In the genomic region with DNA sequence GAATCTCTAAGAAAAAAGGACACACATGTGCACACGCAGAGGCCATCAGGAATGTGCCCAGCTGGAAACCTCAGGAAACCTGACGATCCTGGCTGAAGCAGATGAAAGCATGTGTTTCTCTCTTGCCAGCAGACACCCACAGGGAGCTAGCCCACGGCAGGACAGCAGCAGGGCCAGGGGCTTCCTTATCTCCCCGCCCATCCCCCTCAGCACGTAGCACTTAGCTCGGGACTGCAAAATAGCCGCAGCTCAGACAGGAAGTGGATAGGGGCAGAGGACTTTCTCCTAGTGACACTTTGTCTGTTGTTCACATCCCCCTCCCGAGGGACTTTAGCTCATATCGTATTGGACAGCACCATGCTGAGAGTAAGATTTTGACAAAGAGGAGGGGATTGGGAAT, we compare ENCODE assay signal across 9 cellular contexts.
DNase-seq lines count a peak whose midpoint lies in the region; ATAC-seq and TF ChIP-seq lines count a peak whose summit lies in the region.
"Had no signal": no experiment of that assay in that cellular context is flagged by ENCODE, and none has a peak within 500 bp of the region (broad histone marks: within the 10 kb centered on the region; RNA-seq: fewer than 3 reads in every experiment).

No MANE protein-coding gene starts in this region.

- H3K36me3 Mint-ChIP-seq in activated naive CD4-positive, alpha-beta T cell treated with anti-CD3 and anti-CD28 coated beads, Interleukin-2, amount 10 ng/mL, durations not matched to agents 7 days and 5 days = peaks cover 63% of the 10 kb centered on the region
- peaks cover 20% of the 10 kb centered on the region for H3K36me3 Mint-ChIP-seq in T-helper 17 cell (ENCODE audit: low read depth)

- H3K27me3 Mint-ChIP-seq in activated naive CD4-positive, alpha-beta T cell treated with anti-CD3 and anti-CD28 coated beads, Interleukin-2, amount 10 ng/mL, durations not matched to agents 7 days and 5 days = no peaks in the 10 kb centered on the region
- no peaks in the 10 kb centered on the region for H3K27me3 Mint-ChIP-seq in T-helper 17 cell

- H3K9me3 Mint-ChIP-seq in activated naive CD4-positive, alpha-beta T cell treated with anti-CD3 and anti-CD28 coated beads, Interleukin-2, amount 10 ng/mL, durations not matched to agents 7 days and 5 days = peaks cover 4% of the 10 kb centered on the region

- no peak for TF ChIP-seq EP300 in tibial nerve (IDR thresholded peaks at IDR 0.05)

- 40 to 42% methylated on average over 9 of the region's 9 CpGs for WGBS in heart right ventricle, 2 donors
- 33 to 35% methylated on average over 9 of the region's 9 CpGs for WGBS in tibial nerve, 2 donors

- CTCF ChIA-PET in activated naive CD4-positive, alpha-beta T cell treated with anti-CD3 and anti-CD28 coated beads, Interleukin-2, amount 10 ng/mL, durations not matched to agents 7 days and 5 days (lab: Charles Lee) = interaction anchor here (0.9 to 17.4 kb wide), 7 partner anchors 11 to 155 kb away, joined by 3 to 288 read pairs (median 6); a partner anchor contains a TSS

- DNase-seq in activated naive CD4-positive, alpha-beta T cell treated with anti-CD3 and anti-CD28 coated beads, Interleukin-2, amount 10 ng/mL, durations not matched to agents 7 days and 5 days = peak; percentile 41
- DNase-seq in activated naive CD4-positive, alpha-beta T cell treated with Interleukin-2 at 50 U/mL for 16 hours = no peak
- DNase-seq in T-helper 17 cell (no peak), heart right ventricle (no peak), tibial nerve (ENCODE audit: low spot score in 2 of 2) (peak in 1 of 2 donors; percentile 5), A172 (ENCODE audit: low spot score) (no peak), NCI-H2227 treated with DMSO at 0.1 percent for 48 hours (lab: John Stamatoyannopoulos, UW) (no peak), OCI-M1 (lab: John Stamatoyannopoulos, UW) (no peak)

- no peak for TF ChIP-seq CTCF in heart right ventricle (IDR thresholded peaks at IDR 0.05)
- no peak for TF ChIP-seq CTCF in tibial nerve (IDR thresholded peaks at IDR 0.05)

- H3K27ac ChIP-seq in heart right ventricle (peak overlapping the region in 8 of 10 donors; percentile 24 to 95 (median 74)), tibial nerve (peak overlapping the region in 3 of 4 donors; percentile 55 to 87 (median 78))
- H3K27ac ChIP-seq: C4-2B had no signal

- H3K9me3 ChIP-seq in T-helper 17 cell (ENCODE audit: control insufficient read depth, low read length, poor library complexity, severe bottlenecking) = no peaks in the 10 kb centered on the region
- H3K9me3 ChIP-seq in heart right ventricle = no peaks in the 10 kb centered on the region
- H3K9me3 ChIP-seq in tibial nerve = no peaks in the 10 kb centered on the region

- H3K4me3 Mint-ChIP-seq in activated naive CD4-positive, alpha-beta T cell treated with anti-CD3 and anti-CD28 coated beads, Interleukin-2, amount 10 ng/mL, durations not matched to agents 7 days and 5 days = peak overlapping the region; percentile 68
- peak overlapping the region; percentile 88 for H3K4me3 Mint-ChIP-seq in T-helper 17 cell

- intact Hi-C loops in heart right ventricle (cut with DNase I) = loop anchor here in 3 of 10 donors (10.0 kb wide), 2 partner anchors 48 to 348 kb away; no protein-coding TSS in a partner anchor

- peaks cover 76% of the 10 kb centered on the region for H3K4me1 Mint-ChIP-seq in activated naive CD4-positive, alpha-beta T cell treated with anti-CD3 and anti-CD28 coated beads, Interleukin-2, amount 10 ng/mL, durations not matched to agents 7 days and 5 days
- peaks cover 61% of the 10 kb centered on the region for H3K4me1 Mint-ChIP-seq in T-helper 17 cell

- ATAC-seq in T-helper 17 cell = no peak
- ATAC-seq in heart right ventricle = peak in 3 of 8 donors; percentile 4 to 8 (median 7)

- peak overlapping the region; percentile 89 for H3K27ac Mint-ChIP-seq in activated naive CD4-positive, alpha-beta T cell treated with anti-CD3 and anti-CD28 coated beads, Interleukin-2, amount 10 ng/mL, durations not matched to agents 7 days and 5 days
- peak overlapping the region; percentile 97 for H3K27ac Mint-ChIP-seq in T-helper 17 cell

- no peaks in the 10 kb centered on the region for H3K27me3 ChIP-seq in heart right ventricle
- no peaks in the 10 kb centered on the region for H3K27me3 ChIP-seq in tibial nerve

- H3K4me1 ChIP-seq in heart right ventricle = peaks cover 0 to 84% (median 32%) of the 10 kb centered on the region in 9 donors
- peaks cover 0 to 38% (median 27%) of the 10 kb centered on the region in 4 donors for H3K4me1 ChIP-seq in tibial nerve

- TF ChIP-seq POLR2A in tibial nerve (IDR thresholded peaks at IDR 0.05) = no peak

- peaks cover 0 to 97% (median 12%) of the 10 kb centered on the region in 9 donors for H3K36me3 ChIP-seq in heart right ventricle
- peaks cover 0 to 52% (median 0%) of the 10 kb centered on the region in 3 donors for H3K36me3 ChIP-seq in tibial nerve

- peak overlapping the region in 4 of 10 donors; percentile 1 to 36 (median 16) for H3K4me3 ChIP-seq in heart right ventricle
- H3K4me3 ChIP-seq in tibial nerve = no peak overlapping the region
